1 cellular context compared by ENCODE assay signal in the genomic region with DNA sequence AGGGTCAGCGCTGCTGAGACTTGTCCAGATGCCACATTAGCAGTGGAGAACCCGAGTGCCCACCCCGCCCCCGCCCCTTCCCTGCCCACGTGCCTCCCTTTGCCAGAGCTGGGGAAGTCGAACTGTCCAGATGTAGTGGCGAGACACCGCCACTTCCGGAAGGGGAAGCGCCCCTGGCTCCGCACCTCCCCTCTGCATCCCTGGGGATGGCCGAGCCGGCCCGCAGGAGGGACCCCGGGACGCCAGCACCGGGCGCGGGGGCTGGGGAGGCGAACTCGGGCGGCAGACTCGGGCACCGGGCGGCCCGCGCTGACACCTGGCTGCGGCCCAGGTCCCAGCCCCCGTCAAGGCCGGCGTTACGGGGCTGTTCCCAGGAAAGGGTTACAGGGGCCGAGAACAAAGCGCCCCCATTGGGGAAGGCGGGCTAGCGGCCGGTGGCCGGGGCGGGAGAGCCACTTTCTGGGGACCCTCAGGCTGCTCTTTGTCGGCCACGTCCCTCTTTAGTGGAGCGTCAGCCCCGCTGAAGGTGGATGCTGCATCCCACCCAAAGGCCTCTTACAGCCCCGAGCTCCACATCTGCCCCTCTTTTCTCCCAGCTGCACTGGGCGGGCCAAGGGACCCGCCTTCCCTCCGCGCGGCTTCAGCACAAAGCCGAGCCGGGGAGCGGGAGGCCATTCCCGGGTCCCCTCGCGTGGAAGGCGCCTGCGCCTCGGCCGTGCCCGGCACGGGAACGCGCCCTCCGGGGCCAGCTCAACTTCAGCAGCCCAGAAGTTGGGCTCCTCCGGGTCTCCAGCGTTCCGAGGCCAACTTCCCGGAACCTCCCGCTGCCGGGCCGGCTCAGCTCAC.
TF ChIP-seq lines count a peak whose summit lies in the region.

No MANE protein-coding gene starts in this region.

TF ChIP-seq in IMR-90, 13 proteins besides CTCF, POLR2A, EP300 and RAD21:
- TF ChIP-seq RFX5 (IDR thresholded peaks at IDR 0.05; ENCODE audit: low read depth, low read length) (no peak), RCOR1 (IDR thresholded peaks at IDR 0.05; ENCODE audit: insufficient replicate concordance, low read length) (no peak), USF2 (IDR thresholded peaks at IDR 0.05; ENCODE audit: low read depth, low read length) (peak; percentile 34; the same call in 1 of the 2 replicates), SMC3 (IDR thresholded peaks at IDR 0.05; ENCODE audit: low read depth, low read length) (no peak)
- TF ChIP-seq, protein P1, sequence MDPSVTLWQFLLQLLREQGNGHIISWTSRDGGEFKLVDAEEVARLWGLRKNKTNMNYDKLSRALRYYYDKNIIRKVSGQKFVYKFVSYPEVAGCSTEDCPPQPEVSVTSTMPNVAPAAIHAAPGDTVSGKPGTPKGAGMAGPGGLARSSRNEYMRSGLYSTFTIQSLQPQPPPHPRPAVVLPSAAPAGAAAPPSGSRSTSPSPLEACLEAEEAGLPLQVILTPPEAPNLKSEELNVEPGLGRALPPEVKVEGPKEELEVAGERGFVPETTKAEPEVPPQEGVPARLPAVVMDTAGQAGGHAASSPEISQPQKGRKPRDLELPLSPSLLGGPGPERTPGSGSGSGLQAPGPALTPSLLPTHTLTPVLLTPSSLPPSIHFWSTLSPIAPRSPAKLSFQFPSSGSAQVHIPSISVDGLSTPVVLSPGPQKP (IDR thresholded peaks at IDR 0.05; ENCODE audit: borderline replicate concordance, low read depth, low read length), result no peak
